Comparison of ENCODE assay signal across 11 cellular contexts in the genomic region with DNA sequence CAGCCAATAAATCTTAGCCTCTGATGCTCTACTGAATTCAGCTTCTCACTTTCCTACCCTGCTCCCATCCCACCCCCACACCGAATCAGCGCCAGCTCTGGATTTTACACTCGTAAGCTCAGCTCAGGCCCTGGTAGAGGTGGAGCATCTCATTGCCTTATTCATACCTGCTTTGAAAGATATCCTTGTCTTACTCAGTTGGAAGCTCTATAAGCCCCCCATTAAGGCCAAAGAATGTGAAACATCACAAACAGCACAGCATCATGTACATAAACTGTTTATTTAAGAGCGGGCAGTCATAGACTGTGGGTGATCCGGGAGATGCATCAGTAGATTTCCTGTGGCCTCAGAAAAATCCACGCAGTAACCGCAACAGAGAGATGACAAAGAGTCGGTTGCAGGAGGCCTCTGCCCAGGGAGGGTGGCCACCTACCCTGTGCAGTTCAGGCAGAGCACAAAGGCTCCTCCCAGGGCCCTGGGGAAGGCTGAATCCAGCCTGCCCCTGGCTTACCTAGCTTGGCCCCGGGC. TPM values are rescaled to one million over a fixed set of nuclear protein-coding genes. Genes with fewer than 3 reads are reported as not detected.
DNase-seq lines count a peak whose midpoint lies in the region; ATAC-seq and TF ChIP-seq lines count a peak whose summit lies in the region.
"Had no signal": no experiment of that assay in that cellular context is flagged by ENCODE, and none has a peak within 500 bp of the region (broad histone marks: within the 10 kb centered on the region; RNA-seq: fewer than 3 reads in every experiment).

No MANE protein-coding gene starts in this region.

- no peak overlapping the region for H3K4me3 ChIP-seq in urinary bladder (ENCODE audit: low read depth, low read length)

- H3K4me1 ChIP-seq in foreskin keratinocyte (peaks cover 20% of the 10 kb centered on the region), urinary bladder (ENCODE audit: insufficient read depth) (no peaks in the 10 kb centered on the region)

- H3K4me3 Mint-ChIP-seq in activated naive CD4-positive, alpha-beta T cell treated with anti-CD3 and anti-CD28 coated beads for 36 hours: peak overlapping the region; percentile 26
- H3K4me3 Mint-ChIP-seq in nephron progenitor cell: no peak overlapping the region
- H3K4me3 Mint-ChIP-seq: dendritic cell treated with granulocyte-macrophage colony-stimulating factor and Interleukin-4, amounts not matched to agents 40 ng/mL and 50 ng/mL, for 4 days had no signal

- CTCF ChIA-PET in activated naive CD4-positive, alpha-beta T cell treated with anti-CD3 and anti-CD28 coated beads for 36 hours (lab: Charles Lee): interaction anchor here (0.7 to 2.0 kb wide), 5 partner anchors 11 to 103 kb away, joined by 3 to 9 read pairs (median 4); a partner anchor contains a TSS

- peaks cover 5% of the 10 kb centered on the region for H3K36me3 Mint-ChIP-seq in activated naive CD4-positive, alpha-beta T cell treated with anti-CD3 and anti-CD28 coated beads for 36 hours (ENCODE audit: low read depth)
- peaks cover 6% of the 10 kb centered on the region for H3K36me3 Mint-ChIP-seq in nephron progenitor cell (ENCODE audit: low read depth)

- no peaks in the 10 kb centered on the region for H3K36me3 ChIP-seq in urinary bladder (ENCODE audit: insufficient read depth)

- intact Hi-C loops in activated naive CD4-positive, alpha-beta T cell treated with anti-CD3 and anti-CD28 coated beads for 36 hours (cut with micrococcal nuclease): loop anchor here (5.0 to 10.0 kb wide), 3 partner anchors 143 to 675 kb away; a partner anchor contains a TSS

- H3K27me3 Mint-ChIP-seq in activated naive CD4-positive, alpha-beta T cell treated with anti-CD3 and anti-CD28 coated beads for 36 hours (ENCODE audit: low read depth): no peaks in the 10 kb centered on the region
- H3K27me3 Mint-ChIP-seq in nephron progenitor cell (ENCODE audit: low read depth, poor library complexity): peaks cover 9% of the 10 kb centered on the region

- H3K27ac ChIP-seq in foreskin keratinocyte: peak overlapping the region; percentile 96
- peak overlapping the region; percentile 76 for H3K27ac ChIP-seq in urinary bladder (ENCODE audit: low read depth)

- no peak for ATAC-seq in foreskin keratinocyte
- no peak for ATAC-seq in HG02885 (IDR thresholded peaks at IDR 0.05; ENCODE audit: poor library complexity, unreplicated experiment)

- TF ChIP-seq CTCF in foreskin keratinocyte (conservative IDR thresholded peaks at IDR 0.05) (no peak), nephron progenitor cell (IDR thresholded peaks at IDR 0.05) (no peak)

- H3K4me1 Mint-ChIP-seq in activated naive CD4-positive, alpha-beta T cell treated with anti-CD3 and anti-CD28 coated beads for 36 hours (ENCODE audit: low read depth): peaks cover 54% of the 10 kb centered on the region
- H3K4me1 Mint-ChIP-seq in nephron progenitor cell: peaks cover 19% of the 10 kb centered on the region

- no peaks in the 10 kb centered on the region for H3K27me3 ChIP-seq in foreskin keratinocyte

- DNase-seq in activated naive CD4-positive, alpha-beta T cell treated with anti-CD3 and anti-CD28 coated beads for 36 hours: peak; percentile 19
- DNase-seq in activated naive CD4-positive, alpha-beta T cell (lab: John Stamatoyannopoulos, UW): no peak
- peak; percentile 22 to 39 for DNase-seq in activated CD4-positive, alpha-beta T cell treated with anti-CD3 and anti-CD28 coated beads, Interleukin-2, amount 50 U/mL, for 48 hours
- DNase-seq in foreskin keratinocyte: no peak
- no peak for DNase-seq in CD1c-positive myeloid dendritic cell (ENCODE audit: extremely low spot score)
- DNase-seq in nephron progenitor cell: no peak
- DNase-seq: DMS 273 treated with DMSO at 0.1 percent for 48 hours, kidney had no signal

- WGBS in urinary bladder: 44% methylated on average over 9 of the region's 9 CpGs

- H3K9me3 Mint-ChIP-seq in activated naive CD4-positive, alpha-beta T cell treated with anti-CD3 and anti-CD28 coated beads for 36 hours: peaks cover 11% of the 10 kb centered on the region
- H3K9me3 Mint-ChIP-seq in nephron progenitor cell: peaks cover 17% of the 10 kb centered on the region

- peak overlapping the region; percentile 82 for H3K27ac Mint-ChIP-seq in activated naive CD4-positive, alpha-beta T cell treated with anti-CD3 and anti-CD28 coated beads for 36 hours
- H3K27ac Mint-ChIP-seq in nephron progenitor cell: no peak overlapping the region
- H3K27ac Mint-ChIP-seq: dendritic cell treated with granulocyte-macrophage colony-stimulating factor and Interleukin-4, amounts not matched to agents 40 ng/mL and 50 ng/mL, for 4 days had no signal

RNA-seq across cellular contexts. Expression of a gene that starts 36.4 kb away (rescaled TPM):
- total RNA-seq in activated naive CD4-positive, alpha-beta T cell treated with anti-CD3 and anti-CD28 coated beads for 36 hours: 10 to 100 TPM; 22.4 to 25.6 TPM
- 46.4 and 61.5 TPM in 2 replicates for total RNA-seq in foreskin keratinocyte
- 21.4 and 32.5 TPM in 2 replicates for polyA plus RNA-seq in foreskin keratinocyte
- total RNA-seq in urinary bladder: 91.7 TPM
- polyA plus RNA-seq in urinary bladder: 113 TPM

Comparison
In these comparisons a context has a peak if more than half of its experiments do, and no peak if none do; other contexts are left out.
1. DNase-seq: peak in activated naive CD4-positive, alpha-beta T cell treated with anti-CD3 and anti-CD28 coated beads for 36 hours (single experiment) and activated CD4-positive, alpha-beta T cell treated with anti-CD3 and anti-CD28 coated beads, Interleukin-2, amount 50 U/mL, for 48 hours (2 of 2); none in activated naive CD4-positive, alpha-beta T cell (0 of 4), foreskin keratinocyte (0 of 2), CD1c-positive myeloid dendritic cell (single experiment) and nephron progenitor cell (single experiment).